8 cellular contexts compared by ENCODE assay signal in the genomic region with DNA sequence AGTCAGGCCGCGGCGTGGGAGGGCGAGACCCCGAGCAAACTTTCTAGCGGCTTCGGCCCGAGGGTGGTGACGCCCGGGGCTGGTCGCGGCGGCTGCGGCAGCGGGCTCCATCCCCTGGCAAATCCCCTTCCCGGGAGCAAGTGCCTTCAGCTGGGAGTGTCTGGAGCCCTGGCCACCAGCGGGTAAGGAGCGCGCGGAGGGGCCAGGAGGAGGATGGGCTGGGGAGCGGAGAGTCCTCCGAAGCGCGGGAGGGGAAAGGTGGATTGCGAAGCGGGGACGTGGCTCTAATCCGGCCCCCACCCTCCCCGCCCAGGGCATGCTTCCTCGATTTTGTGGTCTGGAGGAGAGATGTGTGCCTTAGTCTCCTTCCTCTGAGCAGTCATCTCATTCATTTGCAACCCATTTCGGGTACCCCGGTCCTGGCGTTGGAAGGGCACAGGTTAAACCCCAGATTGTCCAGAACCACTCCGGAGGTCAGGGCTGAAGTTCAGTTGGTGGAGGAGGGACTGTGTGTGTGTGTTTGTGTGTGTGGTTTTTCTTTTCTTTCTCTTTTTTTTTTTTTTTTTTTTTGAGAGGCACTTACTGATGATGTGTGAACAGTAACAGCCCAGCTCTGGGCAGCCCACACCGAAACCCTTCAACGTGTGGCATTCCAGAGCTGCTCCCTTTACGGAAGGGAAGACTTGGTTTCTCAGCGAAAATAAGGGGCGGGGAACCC. TPM values are rescaled to one million over a fixed set of nuclear protein-coding genes. Genes with fewer than 3 reads are reported as not detected.
A peak's percentile ranks its signal among the peaks of the same experiment; 100 is the strongest.
DNase-seq lines count a peak whose midpoint lies in the region; ATAC-seq and TF ChIP-seq lines count a peak whose summit lies in the region.

No MANE protein-coding gene starts in this region.

- peaks cover 5% of the 10 kb centered on the region for H3K4me1 Mint-ChIP-seq in activated naive CD8-positive, alpha-beta T cell treated with anti-CD3 and anti-CD28 coated beads, Interleukin-2, amount 10 ng/mL, durations not matched to agents 7 days and 5 days

- peak overlapping the region; percentile 74 for H3K4me3 Mint-ChIP-seq in activated naive CD8-positive, alpha-beta T cell treated with anti-CD3 and anti-CD28 coated beads, Interleukin-2, amount 10 ng/mL, durations not matched to agents 7 days and 5 days

- no peak overlapping the region for H3K27ac Mint-ChIP-seq in activated naive CD8-positive, alpha-beta T cell treated with anti-CD3 and anti-CD28 coated beads, Interleukin-2, amount 10 ng/mL, durations not matched to agents 7 days and 5 days

- POLR2A ChIA-PET in activated naive CD8-positive, alpha-beta T cell treated with anti-CD3 and anti-CD28 coated beads, Interleukin-2, amount 10 ng/mL, durations not matched to agents 7 days and 5 days (lab: Charles Lee): no interaction called here

- H3K36me3 ChIP-seq in heart left ventricle (no peaks in the 10 kb centered on the region), osteoblast (ENCODE audit: insufficient read depth, low read length) (no peaks in the 10 kb centered on the region)

- TF ChIP-seq CTCF in heart left ventricle (IDR thresholded peaks at IDR 0.05) (peak in 1 of 12 donors; percentile 3), osteoblast (IDR thresholded peaks at IDR 0.05; ENCODE audit: extremely low read depth, low read depth, low read length) (no peak)

- intact Hi-C loops in heart left ventricle (cut with DNase I): loop anchor here in 8 of 10 donors (2.0 to 10.0 kb wide), 8 partner anchors 37 to 170 kb away; no protein-coding TSS in a partner anchor

- H3K27ac ChIP-seq in heart left ventricle (peak overlapping the region; percentile 65 to 96 (median 93)), osteoblast (ENCODE audit: low read depth, low read length) (peak overlapping the region; percentile 88)

- peak; percentile 31 for ATAC-seq in activated naive CD8-positive, alpha-beta T cell treated with anti-CD3 and anti-CD28 coated beads, Interleukin-2, amount 10 ng/mL, durations not matched to agents 7 days and 5 days (ENCODE audit: low read depth)
- ATAC-seq in heart left ventricle (peak; percentile 34 to 66 (median 60)), HG02870 (IDR thresholded peaks at IDR 0.05; ENCODE audit: unreplicated experiment) (no peak)

- H3K27me3 ChIP-seq in heart left ventricle (no peaks in the 10 kb centered on the region), osteoblast (ENCODE audit: insufficient read depth, low read length) (no peaks in the 10 kb centered on the region)

- DNase-seq in NCI-H510A treated with DMSO at 0.1 percent for 48 hours (lab: John Stamatoyannopoulos, UW) (peak; percentile 2), NCI-H510A (lab: John Stamatoyannopoulos, UW) (no peak), HCEC 1CT (peak; percentile 33), LoVo (ENCODE audit: low spot score) (peak; percentile 51), heart left ventricle (peak; percentile 25 to 77 (median 50)), osteoblast (ENCODE audit: insufficient read length, low spot score, missing footprints) (peak; percentile 90)
- no peak for DNase-seq in activated naive CD8-positive, alpha-beta T cell treated with anti-CD3 and anti-CD28 coated beads, Interleukin-2, amount 10 ng/mL, durations not matched to agents 7 days and 5 days

- H3K4me3 ChIP-seq in heart left ventricle (peak overlapping the region; percentile 64 to 93 (median 85)), osteoblast (ENCODE audit: insufficient read depth, low read length) (peak overlapping the region; percentile 85)

- H3K36me3 Mint-ChIP-seq in activated naive CD8-positive, alpha-beta T cell treated with anti-CD3 and anti-CD28 coated beads, Interleukin-2, amount 10 ng/mL, durations not matched to agents 7 days and 5 days: no peaks in the 10 kb centered on the region

- H3K79me2 ChIP-seq in osteoblast (ENCODE audit: insufficient read depth, low read length): peaks cover 42% of the 10 kb centered on the region

- peak overlapping the region; percentile 90 for H3K4me2 ChIP-seq in osteoblast (ENCODE audit: insufficient read depth, low read length)

- H2AFZ ChIP-seq in osteoblast (ENCODE audit: low read length): peak overlapping the region; percentile 77

- H3K4me1 ChIP-seq in heart left ventricle: peaks cover 0 to 38% (median 13%) of the 10 kb centered on the region in 12 donors
- H3K4me1 ChIP-seq in osteoblast (ENCODE audit: insufficient read depth, low read length): peaks cover 14% of the 10 kb centered on the region

- peaks cover 67% of the 10 kb centered on the region for H3K27me3 Mint-ChIP-seq in activated naive CD8-positive, alpha-beta T cell treated with anti-CD3 and anti-CD28 coated beads, Interleukin-2, amount 10 ng/mL, durations not matched to agents 7 days and 5 days

- no peaks in the 10 kb centered on the region for H4K20me1 ChIP-seq in osteoblast (ENCODE audit: insufficient read depth, low read length)

- H3K9me3 ChIP-seq in heart left ventricle (no peaks in the 10 kb centered on the region), osteoblast (ENCODE audit: low read depth, low read length) (no peaks in the 10 kb centered on the region)

- no peak for TF ChIP-seq POLR2A in heart left ventricle (IDR thresholded peaks at IDR 0.05)

- no peaks in the 10 kb centered on the region for H3K9me3 Mint-ChIP-seq in activated naive CD8-positive, alpha-beta T cell treated with anti-CD3 and anti-CD28 coated beads, Interleukin-2, amount 10 ng/mL, durations not matched to agents 7 days and 5 days

- 1 to 3% (median 2%) methylated on average over 31 to 39 of the region's 39 CpGs for WGBS in heart left ventricle, 4 donors

RNA-seq across cellular contexts. Expression of gene SGMS2, which starts 0.5 kb away (rescaled TPM):
- not detected for total RNA-seq in activated naive CD8-positive, alpha-beta T cell treated with anti-CD3 and anti-CD28 coated beads, Interleukin-2, amount 10 ng/mL, durations not matched to agents 7 days and 5 days
- total RNA-seq in heart left ventricle: 100 to 1,000 TPM in 1 of 9 donors, 10 to 100 TPM in 8; 19.2 to 117 (median 29.8) TPM
- 10 to 100 TPM in 1 of 2 donors, 1 to 10 TPM in 1; 2.6 to 55.7 TPM for polyA plus RNA-seq in heart left ventricle
- 148 and 149 TPM in 2 replicates for total RNA-seq in osteoblast

Comparison
In these comparisons a context has a peak if more than half of its experiments do, and no peak if none do; other contexts are left out.
1. DNase-seq: peak in NCI-H510A treated with DMSO at 0.1 percent for 48 hours (single experiment), HCEC 1CT (single experiment), LoVo (single experiment), heart left ventricle (5 of 5) and osteoblast (single experiment); none in NCI-H510A (single experiment) and activated naive CD8-positive, alpha-beta T cell treated with anti-CD3 and anti-CD28 coated beads, Interleukin-2, amount 10 ng/mL, durations not matched to agents 7 days and 5 days (single experiment).
2. RNA of gene SGMS2, which starts 0.5 kb away (total RNA-seq): 148 to 149 TPM in osteoblast and 19.2 to 117 TPM in heart left ventricle; not detected in activated naive CD8-positive, alpha-beta T cell treated with anti-CD3 and anti-CD28 coated beads, Interleukin-2, amount 10 ng/mL, durations not matched to agents 7 days and 5 days; every median in the first group is over 10 times any median in the second.